Comparison of ENCODE assay signal across 14 cellular contexts in genomic region chr1:26582053-26582835, GRCh38. TPM values are rescaled to one million over a fixed set of nuclear protein-coding genes. Genes with fewer than 3 reads are reported as not detected.
DNase-seq lines count a peak whose midpoint lies in the region; ATAC-seq and TF ChIP-seq lines count a peak whose summit lies in the region.
"Had no signal": no experiment of that assay in that cellular context is flagged by ENCODE, and none has a peak within 500 bp of the region (broad histone marks: within the 10 kb centered on the region; RNA-seq: fewer than 3 reads in every experiment).

No MANE protein-coding gene starts in this region.

- H4K8ac ChIP-seq in IMR-90 (ENCODE audit: low read depth in 2 of 2, low read length in 2 of 2), result peak overlapping the region in 1 of 2 experiments; percentile 45; a peak in 1 of 4 replicates

- peak overlapping the region; percentile 73 for H3K4me3 Mint-ChIP-seq in activated naive CD4-positive, alpha-beta T cell treated with anti-CD3 and anti-CD28 coated beads, Interleukin-2, amount 50 U/mL, for 24 hours
- no peak overlapping the region for H3K4me3 Mint-ChIP-seq in activated naive CD4-positive, alpha-beta T cell treated with anti-CD3 and anti-CD28 coated beads, Interleukin-2, amount 10 ng/mL, durations not matched to agents 7 days and 5 days
- peak overlapping the region; percentile 69 for H3K4me3 Mint-ChIP-seq in activated naive CD8-positive, alpha-beta T cell treated with anti-CD3 and anti-CD28 coated beads, Interleukin-2, amount 50 U/mL, for 24 hours
- H3K4me3 Mint-ChIP-seq in stimulated activated naive B cell treated with anti-CD40 and anti-IgM and Interleukin-4, amounts not matched to agents 10 μg/mL and 1 μg/mL and 100 μg/mL, for 72 hours, result peak overlapping the region in 1 of 2 donors; percentile 47
- H3K4me3 Mint-ChIP-seq: nephron progenitor cell had no signal

- intact Hi-C loops in IMR-90 (cut with micrococcal nuclease) (no loop called here), ovary (cut with DNase I) (no loop called here)

- no peak for TF ChIP-seq EP300 in ovary (IDR thresholded peaks at IDR 0.05)

- 0 out of 2 replicates have a peak overlapping the region, but pooled peaks have one; percentile 7 for H3K14ac ChIP-seq in IMR-90 (replicated peaks; ENCODE audit: low read depth, low read length)

- no peaks in the 10 kb centered on the region for H4K20me1 ChIP-seq in IMR-90 (ENCODE audit: insufficient read depth, low read length)

- H3K27ac Mint-ChIP-seq in activated naive CD4-positive, alpha-beta T cell treated with anti-CD3 and anti-CD28 coated beads, Interleukin-2, amount 50 U/mL, for 24 hours, result peak overlapping the region; percentile 83
- no peak overlapping the region for H3K27ac Mint-ChIP-seq in activated naive CD4-positive, alpha-beta T cell treated with anti-CD3 and anti-CD28 coated beads, Interleukin-2, amount 10 ng/mL, durations not matched to agents 7 days and 5 days
- peak overlapping the region; percentile 94 for H3K27ac Mint-ChIP-seq in activated naive CD8-positive, alpha-beta T cell treated with anti-CD3 and anti-CD28 coated beads, Interleukin-2, amount 50 U/mL, for 24 hours
- H3K27ac Mint-ChIP-seq in stimulated activated naive B cell treated with anti-CD40 and anti-IgM and Interleukin-4, amounts not matched to agents 10 μg/mL and 1 μg/mL and 100 μg/mL, for 72 hours, result peak overlapping the region; percentile 95

- no peak overlapping the region for H2AK9ac ChIP-seq in IMR-90 (replicated peaks; ENCODE audit: low read depth, low read length, poor library complexity)

- no peak overlapping the region for H4K5ac ChIP-seq in IMR-90 (ENCODE audit: low read depth, low read length)

- H2BK15ac ChIP-seq in IMR-90 (ENCODE audit: low read depth, low read length), result no peak overlapping the region; the same call in 2 of the 3 replicates

- no peaks in the 10 kb centered on the region for H3K36me3 ChIP-seq in IMR-90 (ENCODE audit: control insufficient read depth, insufficient read depth, low read length)
- H3K36me3 ChIP-seq in ovary, result no peaks in the 10 kb centered on the region

- CTCF ChIA-PET in activated naive CD4-positive, alpha-beta T cell treated with anti-CD3 and anti-CD28 coated beads, Interleukin-2, amount 10 ng/mL, durations not matched to agents 7 days and 5 days (lab: Charles Lee), result interaction anchor here (1.1 to 2.7 kb wide), 3 partner anchors 43 to 207 kb away, joined by 4 to 7 read pairs (median 4); no protein-coding TSS in a partner anchor
- CTCF ChIA-PET in IMR-90 (lab: Yijun Ruan, JAX), result interaction anchor here (0.6 kb wide), 1 partner anchor 280 kb away, joined by 3 read pairs; no protein-coding TSS in a partner anchor

- in situ Hi-C loops in IMR-90 (cut with MboI; ENCODE audit: low sequenced_read_pairs), result no loop called here

- H3K18ac ChIP-seq in IMR-90 (ENCODE audit: low read depth, low read length), result peak overlapping the region; percentile 25; the same call in 1 of the 2 replicates

- BruUV-seq in IMR-90 (replicated peaks; lab: Mats Ljungman, UMichigan), result no TSS peak

- no peak overlapping the region for H4K91ac ChIP-seq in IMR-90 (ENCODE audit: insufficient read depth, low read depth, low read length)

- no peak for ATAC-seq in IMR-90 (ENCODE audit: low read depth)
- ATAC-seq in activated naive CD8-positive, alpha-beta T cell treated with anti-CD3 and anti-CD28 coated beads, Interleukin-2, amount 50 U/mL, for 24 hours, result no peak
- ATAC-seq in stimulated activated naive B cell treated with anti-CD40 and anti-IgM and Interleukin-4, amounts not matched to agents 10 μg/mL and 1 μg/mL and 100 μg/mL, for 72 hours (replicated peaks), result peak in 1 of 2 donors; percentile 5

- no peak for TF ChIP-seq POLR2A in IMR-90 (IDR thresholded peaks at IDR 0.05; ENCODE audit: low read depth, low read length)
- TF ChIP-seq POLR2A in ovary (IDR thresholded peaks at IDR 0.05), result no peak

- no peaks in the 10 kb centered on the region for H3K36me3 Mint-ChIP-seq in activated naive CD4-positive, alpha-beta T cell treated with anti-CD3 and anti-CD28 coated beads, Interleukin-2, amount 50 U/mL, for 24 hours
- no peaks in the 10 kb centered on the region for H3K36me3 Mint-ChIP-seq in activated naive CD4-positive, alpha-beta T cell treated with anti-CD3 and anti-CD28 coated beads, Interleukin-2, amount 10 ng/mL, durations not matched to agents 7 days and 5 days
- H3K36me3 Mint-ChIP-seq in activated naive CD8-positive, alpha-beta T cell treated with anti-CD3 and anti-CD28 coated beads, Interleukin-2, amount 50 U/mL, for 24 hours (ENCODE audit: low read depth), result peaks cover 3% of the 10 kb centered on the region
- H3K36me3 Mint-ChIP-seq in stimulated activated naive B cell treated with anti-CD40 and anti-IgM and Interleukin-4, amounts not matched to agents 10 μg/mL and 1 μg/mL and 100 μg/mL, for 72 hours, result peaks cover 0 to 12% of the 10 kb centered on the region in 2 donors

- 100% methylated on average over 1 of the region's 8 CpGs; no CpG with 5 or more reads in 1 of the 2 experiments for WGBS in IMR-90 (ENCODE audit: extremely low coverage in 2 of 2, insufficient read length in 1 of 2), 2 experiments
- 83 to 86% (median 85%) methylated on average over 8 of the region's 8 CpGs for WGBS in ovary, 3 donors

- H3K79me1 ChIP-seq in IMR-90 (ENCODE audit: low read depth in 1 of 2, low read length in 2 of 2), result no peaks in the 10 kb centered on the region

- H3K4ac ChIP-seq in IMR-90 (ENCODE audit: low read depth, low read length), result no peak overlapping the region

- H2BK20ac ChIP-seq in IMR-90 (ENCODE audit: low read depth, low read length), result peak overlapping the region; percentile 75; the same call in 1 of the 2 replicates

- H2BK120ac ChIP-seq in IMR-90 (ENCODE audit: low read depth, low read length), result no peak overlapping the region; the same call in 1 of the 2 replicates

- peak overlapping the region; percentile 46; the same call in 1 of the 2 replicates for H2AK5ac ChIP-seq in IMR-90 (ENCODE audit: low read depth, low read length)

- H3K4me2 ChIP-seq in IMR-90 (ENCODE audit: low read depth, low read length), result no peak overlapping the region

- no peak overlapping the region; the same call in 1 of the 2 replicates for H3K23ac ChIP-seq in IMR-90 (ENCODE audit: low read depth, low read length)

- H3K9me3 ChIP-seq in IMR-90 (ENCODE audit: control insufficient read depth, insufficient read depth, low read length) (no peaks in the 10 kb centered on the region), ovary (no peaks in the 10 kb centered on the region)

- peaks cover 7% of the 10 kb centered on the region; the same call in 1 of the 2 replicates for H3K27me3 ChIP-seq in IMR-90 (ENCODE audit: control insufficient read depth, insufficient read depth, low read length)
- H3K27me3 ChIP-seq in ovary, result no peaks in the 10 kb centered on the region

- no peak overlapping the region for H3K27ac ChIP-seq in IMR-90 (ENCODE audit: insufficient read depth, low read length)
- no peak overlapping the region for H3K27ac ChIP-seq in ovary
- H3K27ac ChIP-seq: coronary artery had no signal

- H3K9me1 ChIP-seq in IMR-90 (ENCODE audit: insufficient read depth, low read length), result peaks cover 12% of the 10 kb centered on the region; the same call in 1 of the 2 replicates

- TF ChIP-seq RAD21 in IMR-90 (IDR thresholded peaks at IDR 0.05; ENCODE audit: low read length), result no peak

- H2BK5ac ChIP-seq in IMR-90 (ENCODE audit: low read depth, low read length, poor library complexity, severe bottlenecking), result peak overlapping the region; percentile 70

- no peak overlapping the region for H2AFZ ChIP-seq in IMR-90 (replicated peaks; ENCODE audit: low read length, poor library complexity)

- no peak for DNase-seq in activated naive CD4-positive, alpha-beta T cell treated with anti-CD3 and anti-CD28 coated beads, Interleukin-2, amount 10 ng/mL, durations not matched to agents 7 days and 5 days
- DNase-seq in IMR-90 (no peak), AG20443 (ENCODE audit: low spot score) (no peak), ovary (no peak), pons (ENCODE audit: low spot score) (no peak)
- DNase-seq in activated naive CD8-positive, alpha-beta T cell treated with anti-CD3 and anti-CD28 coated beads, Interleukin-2, amount 50 U/mL, for 24 hours, result no peak
- DNase-seq in stimulated activated naive B cell treated with anti-CD40 and anti-IgM and Interleukin-4, amounts not matched to agents 10 μg/mL and 1 μg/mL and 100 μg/mL, for 72 hours, result no peak
- DNase-seq: glutamatergic neuron, NCI-H1436 treated with DMSO at 0.1 percent for 48 hours, NCI-H226, nephron progenitor cell, SW 1271 had no signal

- no peak overlapping the region for H3K9ac ChIP-seq in IMR-90 (ENCODE audit: low read depth, low read length)

- peaks cover 48% of the 10 kb centered on the region for H3K4me1 Mint-ChIP-seq in activated naive CD4-positive, alpha-beta T cell treated with anti-CD3 and anti-CD28 coated beads, Interleukin-2, amount 50 U/mL, for 24 hours
- peaks cover 21% of the 10 kb centered on the region for H3K4me1 Mint-ChIP-seq in activated naive CD4-positive, alpha-beta T cell treated with anti-CD3 and anti-CD28 coated beads, Interleukin-2, amount 10 ng/mL, durations not matched to agents 7 days and 5 days
- H3K4me1 Mint-ChIP-seq in activated naive CD8-positive, alpha-beta T cell treated with anti-CD3 and anti-CD28 coated beads, Interleukin-2, amount 50 U/mL, for 24 hours, result peaks cover 72% of the 10 kb centered on the region
- H3K4me1 Mint-ChIP-seq in stimulated activated naive B cell treated with anti-CD40 and anti-IgM and Interleukin-4, amounts not matched to agents 10 μg/mL and 1 μg/mL and 100 μg/mL, for 72 hours, result peaks cover 39 to 58% of the 10 kb centered on the region in 2 donors
- H3K4me1 Mint-ChIP-seq: nephron progenitor cell had no signal

- H3K27me3 Mint-ChIP-seq in activated naive CD4-positive, alpha-beta T cell treated with anti-CD3 and anti-CD28 coated beads, Interleukin-2, amount 50 U/mL, for 24 hours, result no peaks in the 10 kb centered on the region
- no peaks in the 10 kb centered on the region for H3K27me3 Mint-ChIP-seq in activated naive CD4-positive, alpha-beta T cell treated with anti-CD3 and anti-CD28 coated beads, Interleukin-2, amount 10 ng/mL, durations not matched to agents 7 days and 5 days
- peaks cover 1% of the 10 kb centered on the region for H3K27me3 Mint-ChIP-seq in activated naive CD8-positive, alpha-beta T cell treated with anti-CD3 and anti-CD28 coated beads, Interleukin-2, amount 50 U/mL, for 24 hours
- H3K27me3 Mint-ChIP-seq in stimulated activated naive B cell treated with anti-CD40 and anti-IgM and Interleukin-4, amounts not matched to agents 10 μg/mL and 1 μg/mL and 100 μg/mL, for 72 hours, result no peaks in the 10 kb centered on the region

- dilution Hi-C loops in IMR-90 (cut with HindIII; ENCODE audit: low sequenced_read_pairs, unreplicated experiment), result loop anchor here (25.0 kb wide), 1 partner anchor 205 kb away; the partner anchor contains the start of gene PIGV

- no peaks in the 10 kb centered on the region for H3K9me3 Mint-ChIP-seq in activated naive CD4-positive, alpha-beta T cell treated with anti-CD3 and anti-CD28 coated beads, Interleukin-2, amount 50 U/mL, for 24 hours
- H3K9me3 Mint-ChIP-seq in activated naive CD4-positive, alpha-beta T cell treated with anti-CD3 and anti-CD28 coated beads, Interleukin-2, amount 10 ng/mL, durations not matched to agents 7 days and 5 days, result no peaks in the 10 kb centered on the region
- no peaks in the 10 kb centered on the region for H3K9me3 Mint-ChIP-seq in activated naive CD8-positive, alpha-beta T cell treated with anti-CD3 and anti-CD28 coated beads, Interleukin-2, amount 50 U/mL, for 24 hours
- H3K9me3 Mint-ChIP-seq in stimulated activated naive B cell treated with anti-CD40 and anti-IgM and Interleukin-4, amounts not matched to agents 10 μg/mL and 1 μg/mL and 100 μg/mL, for 72 hours, result no peaks in the 10 kb centered on the region

- H3K4me1 ChIP-seq in IMR-90 (ENCODE audit: control insufficient read depth, insufficient read depth, low read length) (peaks cover 4% of the 10 kb centered on the region; the same call in 1 of the 2 replicates), ovary (ENCODE audit: insufficient read depth) (no peaks in the 10 kb centered on the region)

- no peak overlapping the region for H3K4me3 ChIP-seq in IMR-90 (ENCODE audit: insufficient read depth, low read depth, low read length)
- no peak overlapping the region for H3K4me3 ChIP-seq in ovary
- H3K4me3 ChIP-seq: coronary artery had no signal

- H3K56ac ChIP-seq in IMR-90 (ENCODE audit: extremely low read depth, insufficient read depth, low read length), result no peak overlapping the region

- TF ChIP-seq CTCF in IMR-90 (conservative IDR thresholded peaks at IDR 0.05; ENCODE audit: low read depth, low read length) (no peak), ovary (IDR thresholded peaks at IDR 0.05) (no peak)

- POLR2A ChIA-PET in IMR-90 (lab: Charles Lee; ENCODE audit: unreplicated experiment), result no interaction called here

RNA-seq across cellular contexts. Expression of gene RPS6KA1, which starts 52.7 kb away (rescaled TPM):
- total RNA-seq in IMR-90 (2012; rRNA removed) (4.2 and 6.3 TPM in 2 replicates), ovary (10 to 100 TPM in 1 of 7 donors, 1 to 10 TPM in 6; 3.2 to 18.8 (median 5.2) TPM)
- polyA plus RNA-seq in IMR-90 (2012; rRNA removed) (3.6 and 3.8 TPM in 2 replicates), ovary (10 to 100 TPM in 1 of 2 donors, 1 to 10 TPM in 1; 2.2 to 11.2 TPM)
- 2.7 and 3.6 TPM in 2 replicates for polyA plus RNA-seq in IMR-90 (2012; cell fraction: cytosol; rRNA removed)
- 3.0 and 4.7 TPM in 2 replicates for polyA plus RNA-seq in IMR-90 (2012; cell fraction: nucleus; rRNA removed; ENCODE audit: low replicate concordance)
